ENCODE assay signal across 25 cellular contexts in genomic region chr3:73658227-73658626, GRCh38. TPM values are rescaled to one million over a fixed set of nuclear protein-coding genes. Genes with fewer than 3 reads are reported as not detected.
"Had no signal": no experiment of that assay in that cellular context is flagged by ENCODE, and none has a peak within 500 bp of the region (broad histone marks: within the 10 kb centered on the region; RNA-seq: fewer than 3 reads in every experiment).

No MANE protein-coding gene starts in this region.

- H3K9me3 Mint-ChIP-seq: activated CD4-positive, alpha-beta memory T cell treated with anti-CD3 and anti-CD28 coated beads for 36 hours; neural progenitor cell; stimulated activated naive CD8-positive, alpha-beta T cell treated with anti-CD3 and anti-CD28 coated beads, Interleukin-15, amount 100 ng/mL, for 72 hours; T-helper 2 cell treated with Interferon-gamma antibody and Interleukin-4, amounts not matched to agents 5 μg/mL and 100 μg/mL, for 36 hours had no signal

- H3K9me3 ChIP-seq: esophagus squamous epithelium, left ventricle myocardium inferior, pancreas, right lobe of liver had no signal

- H3K36me3 ChIP-seq: esophagus squamous epithelium, left ventricle myocardium inferior, neural progenitor cell, pancreas, right lobe of liver had no signal

- H3K4me1 Mint-ChIP-seq: activated CD4-positive, alpha-beta T cell treated with anti-CD3 and anti-CD28 coated beads for 36 hours; central memory CD8-positive, alpha-beta T cell; naive B cell; stimulated activated naive CD8-positive, alpha-beta T cell treated with anti-CD3 and anti-CD28 coated beads, Interleukin-15, amount 100 ng/mL, for 72 hours had no signal

- FAIRE-seq: endothelial cell of umbilical vein, keratinocyte, pancreas, small intestine, TTC549 had no signal

- H3K27ac Mint-ChIP-seq: activated CD4-positive, alpha-beta memory T cell treated with anti-CD3 and anti-CD28 coated beads for 36 hours; activated CD4-positive, alpha-beta T cell treated with anti-CD3 and anti-CD28 coated beads for 36 hours; activated naive CD8-positive, alpha-beta T cell; activated T-helper 1 cell treated with anti-CD3 and anti-CD28 coated beads, Interleukin-12 subunit alpha, Interleukin-12 subunit beta, Interleukin-2, Interleukin-4 antibody, amounts not matched to agents 30 ng/mL and 10 ng/mL and 1 ng/mL, durations not matched to agents 14 hours and 24 hours and 36 hours; naive B cell; neural progenitor cell; T-helper 2 cell treated with Interferon-gamma antibody and Interleukin-4, amounts not matched to agents 5 μg/mL and 100 μg/mL, for 36 hours had no signal

- H3K9ac ChIP-seq: neural progenitor cell had no signal

- H3K27me3 Mint-ChIP-seq: activated CD4-positive, alpha-beta memory T cell treated with anti-CD3 and anti-CD28 coated beads for 36 hours; activated CD4-positive, alpha-beta T cell treated with anti-CD3 and anti-CD28 coated beads for 36 hours; central memory CD8-positive, alpha-beta T cell; stimulated activated naive CD8-positive, alpha-beta T cell treated with anti-CD3 and anti-CD28 coated beads, Interleukin-15, amount 100 ng/mL, for 72 hours had no signal

- H3K27me3 ChIP-seq: esophagus squamous epithelium, neural progenitor cell, pancreas, right lobe of liver had no signal

- H3K4me3 Mint-ChIP-seq: activated CD4-positive, alpha-beta memory T cell treated with anti-CD3 and anti-CD28 coated beads for 36 hours; activated CD4-positive, alpha-beta T cell treated with anti-CD3 and anti-CD28 coated beads for 36 hours; activated naive CD8-positive, alpha-beta T cell; activated T-helper 1 cell treated with anti-CD3 and anti-CD28 coated beads, Interleukin-12 subunit alpha, Interleukin-12 subunit beta, Interleukin-2, Interleukin-4 antibody, amounts not matched to agents 30 ng/mL and 10 ng/mL and 1 ng/mL, durations not matched to agents 14 hours and 24 hours and 36 hours; central memory CD8-positive, alpha-beta T cell; naive B cell; neural progenitor cell; stimulated activated naive CD8-positive, alpha-beta T cell treated with anti-CD3 and anti-CD28 coated beads, Interleukin-15, amount 100 ng/mL, for 72 hours; T-helper 2 cell treated with Interferon-gamma antibody and Interleukin-4, amounts not matched to agents 5 μg/mL and 100 μg/mL, for 36 hours had no signal

- H3K4me1 ChIP-seq: esophagus squamous epithelium, left ventricle myocardium inferior, pancreas, right lobe of liver had no signal

- H3K4me3 ChIP-seq: esophagus squamous epithelium, left ventricle myocardium inferior, neural progenitor cell, pancreas, right lobe of liver, SK-N-MC had no signal

- H3K36me3 Mint-ChIP-seq: activated CD4-positive, alpha-beta memory T cell treated with anti-CD3 and anti-CD28 coated beads for 36 hours; activated naive CD8-positive, alpha-beta T cell; naive B cell; neural progenitor cell had no signal

- H3K4me2 ChIP-seq: neural progenitor cell had no signal

- DNase-seq: activated CD4-positive, alpha-beta memory T cell treated with anti-CD3 and anti-CD28 coated beads for 36 hours; activated CD4-positive, alpha-beta T cell treated with anti-CD3 and anti-CD28 coated beads for 36 hours; activated T-cell treated with anti-CD3 and anti-CD28 coated beads for 4 hours; amygdala; effector CD8-positive, alpha-beta T cell; esophagus squamous epithelium; left ventricle myocardium inferior; mammary epithelial cell; naive B cell; pancreas; right lobe of liver; small intestine; stimulated activated CD4-positive, alpha-beta T cell treated with anti-CD3 and anti-CD28 coated beads, Interleukin-15, amount 100 ng/mL, for 24 hours; stimulated activated CD4-positive, alpha-beta T cell treated with anti-CD3 and anti-CD28 coated beads, Interleukin-4, amount 100 ng/mL, for 1 hour; stimulated activated naive CD8-positive, alpha-beta T cell treated with anti-CD3 and anti-CD28 coated beads, Interleukin-15, amount 100 ng/mL, for 72 hours had no signal

- H3K27ac ChIP-seq: esophagus squamous epithelium, left ventricle myocardium inferior, neural progenitor cell, pancreas, right lobe of liver, SK-N-MC had no signal

- H2AFZ ChIP-seq: neural progenitor cell had no signal

RNA-seq across cellular contexts. Expression of gene PDZRN3, which starts 33.5 kb away (rescaled TPM):
- total RNA-seq: activated CD4-positive, alpha-beta memory T cell treated with anti-CD3 and anti-CD28 coated beads for 36 hours; activated CD4-positive, alpha-beta T cell treated with anti-CD3 and anti-CD28 coated beads for 36 hours; activated T-helper 1 cell treated with anti-CD3 and anti-CD28 coated beads, Interleukin-12 subunit alpha, Interleukin-12 subunit beta, Interleukin-2, Interleukin-4 antibody, amounts not matched to agents 30 ng/mL and 10 ng/mL and 1 ng/mL, durations not matched to agents 14 hours and 24 hours and 36 hours; endothelial cell of umbilical vein; pulmonary artery endothelial cell had no signal
- polyA plus RNA-seq: endothelial cell of umbilical vein, keratinocyte had no signal
